In genomic region chr17:27549251-27549919, GRCh38 we compare ENCODE assay signal across 1 cellular context.
TF ChIP-seq lines count a peak whose summit lies in the region.

No MANE protein-coding gene starts in this region.

TF ChIP-seq in SK-N-SH, 30 proteins besides CTCF, POLR2A, EP300 and RAD21 (continued from another document):
- TF ChIP-seq MEF2A (IDR thresholded peaks at IDR 0.05; ENCODE audit: borderline replicate concordance, low read depth) = no peak
- no peak for TF ChIP-seq ELF1 (IDR thresholded peaks at IDR 0.05)
- TF ChIP-seq RXRA (IDR thresholded peaks at IDR 0.05; ENCODE audit: borderline replicate concordance, low read depth) = no peak
- TF ChIP-seq NRF1 (IDR thresholded peaks at IDR 0.05; ENCODE audit: low read depth, low read length) = no peak
- no peak for TF ChIP-seq PBX3 (IDR thresholded peaks at IDR 0.05)
- no peak for TF ChIP-seq EZH2phosphoT487 (IDR thresholded peaks at IDR 0.05; ENCODE audit: borderline replicate concordance, low read depth)
- TF ChIP-seq, protein P1, sequence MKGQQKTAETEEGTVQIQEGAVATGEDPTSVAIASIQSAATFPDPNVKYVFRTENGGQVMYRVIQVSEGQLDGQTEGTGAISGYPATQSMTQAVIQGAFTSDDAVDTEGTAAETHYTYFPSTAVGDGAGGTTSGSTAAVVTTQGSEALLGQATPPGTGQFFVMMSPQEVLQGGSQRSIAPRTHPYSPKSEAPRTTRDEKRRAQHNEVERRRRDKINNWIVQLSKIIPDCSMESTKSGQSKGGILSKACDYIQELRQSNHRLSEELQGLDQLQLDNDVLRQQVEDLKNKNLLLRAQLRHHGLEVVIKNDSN (IDR thresholded peaks at IDR 0.05; ENCODE audit: borderline replicate concordance, low read depth) = no peak
- no peak for TF ChIP-seq YY1 (IDR thresholded peaks at IDR 0.05; ENCODE audit: low read depth)
- no peak for TF ChIP-seq RCOR1 (IDR thresholded peaks at IDR 0.05; ENCODE audit: low read length)
- TF ChIP-seq, protein P2, sequence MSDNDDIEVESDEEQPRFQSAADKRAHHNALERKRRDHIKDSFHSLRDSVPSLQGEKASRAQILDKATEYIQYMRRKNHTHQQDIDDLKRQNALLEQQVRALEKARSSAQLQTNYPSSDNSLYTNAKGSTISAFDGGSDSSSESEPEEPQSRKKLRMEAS (IDR thresholded peaks at IDR 0.05; ENCODE audit: low read depth) = no peak
- no peak for TF ChIP-seq TEAD4 (IDR thresholded peaks at IDR 0.05; ENCODE audit: borderline replicate concordance, insufficient read depth)
- no peak for TF ChIP-seq CHD2 (IDR thresholded peaks at IDR 0.05; ENCODE audit: low read length, partially characterized antibody)
- no peak for TF ChIP-seq MXI1 (IDR thresholded peaks at IDR 0.05; ENCODE audit: low read depth, low read length)
- no peak for TF ChIP-seq FOXJ3 (CRISPR knock-in tag; IDR thresholded peaks at IDR 0.05)
